ENCODE assay signal across 10 cellular contexts in the genomic region with DNA sequence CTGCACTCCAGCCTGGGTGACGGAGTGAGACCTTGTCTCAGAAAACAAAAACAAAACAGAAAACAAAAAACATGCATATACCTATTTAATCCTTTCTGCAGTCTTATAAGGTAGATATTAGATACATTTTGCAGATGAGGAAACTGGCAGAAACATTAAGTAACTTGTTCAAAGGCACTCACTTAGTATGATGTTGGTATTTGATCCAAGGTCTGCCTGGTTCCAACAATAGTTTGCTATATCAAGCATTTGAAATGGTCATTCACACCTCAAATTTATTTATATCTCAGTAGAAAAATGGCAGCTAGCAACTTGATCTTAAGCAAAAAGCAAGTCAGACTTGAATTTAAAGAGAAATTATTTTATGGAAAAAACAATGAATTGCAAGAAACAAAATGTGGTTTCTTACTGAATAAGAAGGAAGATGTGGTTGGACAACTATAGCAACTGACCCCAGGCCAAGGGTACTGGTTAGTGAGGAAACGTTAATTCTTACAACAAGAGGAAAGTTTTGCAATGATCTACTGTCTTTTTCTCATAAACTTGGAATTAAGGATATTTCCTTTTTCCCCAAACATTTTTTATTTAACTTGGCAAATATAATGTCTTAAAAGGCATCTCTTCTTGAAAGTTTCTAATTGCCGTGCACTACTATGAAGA.
"Had no signal": no experiment of that assay in that cellular context is flagged by ENCODE, and none has a peak within 500 bp of the region (broad histone marks: within the 10 kb centered on the region; RNA-seq: fewer than 3 reads in every experiment).

No MANE protein-coding gene starts in this region.

- DNase-seq: activated CD4-positive, CD25-positive, alpha-beta regulatory T cell; activated T-cell treated with anti-CD3 and anti-CD28 coated beads, Interleukin-2, amount 50 U/mL, for 1 hour; anterior cingulate cortex; endodermal cell; glutamatergic neuron; left cardiac atrium; stimulated activated CD4-positive, alpha-beta T cell treated with anti-CD3 and anti-CD28 coated beads, Interleukin-4, amount 100 ng/mL, for 1 hour; stimulated activated CD8-positive, alpha-beta memory T cell treated with anti-CD3 and anti-CD28 coated beads, Interleukin-4, amount 100 ng/mL, for 48 hours; T-helper 2 cell; testis had no signal

- H3K27ac ChIP-seq: testis had no signal

- H3K4me1 ChIP-seq: testis had no signal

- H3K4me3 ChIP-seq: testis had no signal

- H3K9me3 ChIP-seq: testis had no signal

- H3K27me3 ChIP-seq: testis had no signal
